ENCODE assay signal across 1 cellular context in the genomic region with DNA sequence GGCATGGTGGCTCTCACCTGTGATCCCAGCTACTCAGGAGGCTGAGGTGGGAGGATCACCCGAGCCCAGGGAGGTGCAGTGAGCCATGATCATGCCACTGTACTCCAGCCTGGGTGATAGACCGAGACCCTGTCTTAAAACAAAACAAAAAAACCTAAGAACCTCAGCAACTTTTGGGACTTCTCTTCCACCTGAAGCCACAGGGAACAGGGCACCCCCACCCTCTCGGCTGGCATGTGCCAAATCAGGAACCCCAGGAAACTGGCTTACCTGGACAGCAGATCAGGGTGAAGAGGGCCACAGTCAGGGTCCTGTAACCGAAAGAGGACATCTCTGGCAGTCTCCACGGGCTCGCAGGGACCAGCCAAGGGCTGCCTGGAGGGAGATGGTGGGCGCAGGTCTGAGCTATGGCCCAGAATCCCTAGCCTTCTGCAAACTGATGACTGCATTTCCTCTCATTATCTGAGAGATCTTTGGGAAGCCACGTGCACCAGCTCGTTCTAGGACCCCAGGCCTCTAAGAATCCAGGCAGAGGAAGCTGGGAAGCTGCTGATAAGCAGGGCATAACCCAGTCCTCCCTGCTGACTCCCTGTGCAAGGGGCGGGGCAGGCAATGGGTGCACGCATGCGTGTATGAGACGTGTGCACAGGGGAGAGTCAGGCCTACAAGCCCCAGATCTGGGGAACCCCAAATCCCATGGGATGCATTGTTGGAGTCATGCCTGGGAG.
A peak's percentile ranks its signal among the peaks of the same experiment; 100 is the strongest.
TF ChIP-seq lines count a peak whose summit lies in the region.

No MANE protein-coding gene starts in this region.

TF ChIP-seq in K562, 482 proteins besides CTCF, POLR2A, EP300 and RAD21 (continued from another document and continues in another):
- TF ChIP-seq, protein P1, sequence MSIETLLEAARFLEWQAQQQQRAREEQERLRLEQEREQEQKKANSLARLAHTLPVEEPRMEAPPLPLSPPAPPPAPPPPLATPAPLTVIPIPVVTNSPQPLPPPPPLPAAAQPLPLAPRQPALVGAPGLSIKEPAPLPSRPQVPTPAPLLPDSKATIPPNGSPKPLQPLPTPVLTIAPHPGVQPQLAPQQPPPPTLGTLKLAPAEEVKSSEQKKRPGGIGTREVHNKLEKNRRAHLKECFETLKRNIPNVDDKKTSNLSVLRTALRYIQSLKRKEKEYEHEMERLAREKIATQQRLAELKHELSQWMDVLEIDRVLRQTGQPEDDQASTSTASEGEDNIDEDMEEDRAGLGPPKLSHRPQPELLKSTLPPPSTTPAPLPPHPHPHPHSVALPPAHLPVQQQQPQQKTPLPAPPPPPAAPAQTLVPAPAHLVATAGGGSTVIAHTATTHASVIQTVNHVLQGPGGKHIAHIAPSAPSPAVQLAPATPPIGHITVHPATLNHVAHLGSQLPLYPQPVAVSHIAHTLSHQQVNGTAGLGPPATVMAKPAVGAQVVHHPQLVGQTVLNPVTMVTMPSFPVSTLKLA (conservative IDR thresholded peaks at IDR 0.05) = peak; percentile 94 to 97
- TF ChIP-seq MYC (IDR thresholded peaks at IDR 0.05; ENCODE audit: low read depth, low read length) = peak; percentile 98
- peak; percentile 50; the same call in 1 of the 2 replicates for TF ChIP-seq MYC (CRISPR knock-in tag; IDR thresholded peaks at IDR 0.05; ENCODE audit: borderline replicate concordance, low read depth)
- TF ChIP-seq, protein P2, sequence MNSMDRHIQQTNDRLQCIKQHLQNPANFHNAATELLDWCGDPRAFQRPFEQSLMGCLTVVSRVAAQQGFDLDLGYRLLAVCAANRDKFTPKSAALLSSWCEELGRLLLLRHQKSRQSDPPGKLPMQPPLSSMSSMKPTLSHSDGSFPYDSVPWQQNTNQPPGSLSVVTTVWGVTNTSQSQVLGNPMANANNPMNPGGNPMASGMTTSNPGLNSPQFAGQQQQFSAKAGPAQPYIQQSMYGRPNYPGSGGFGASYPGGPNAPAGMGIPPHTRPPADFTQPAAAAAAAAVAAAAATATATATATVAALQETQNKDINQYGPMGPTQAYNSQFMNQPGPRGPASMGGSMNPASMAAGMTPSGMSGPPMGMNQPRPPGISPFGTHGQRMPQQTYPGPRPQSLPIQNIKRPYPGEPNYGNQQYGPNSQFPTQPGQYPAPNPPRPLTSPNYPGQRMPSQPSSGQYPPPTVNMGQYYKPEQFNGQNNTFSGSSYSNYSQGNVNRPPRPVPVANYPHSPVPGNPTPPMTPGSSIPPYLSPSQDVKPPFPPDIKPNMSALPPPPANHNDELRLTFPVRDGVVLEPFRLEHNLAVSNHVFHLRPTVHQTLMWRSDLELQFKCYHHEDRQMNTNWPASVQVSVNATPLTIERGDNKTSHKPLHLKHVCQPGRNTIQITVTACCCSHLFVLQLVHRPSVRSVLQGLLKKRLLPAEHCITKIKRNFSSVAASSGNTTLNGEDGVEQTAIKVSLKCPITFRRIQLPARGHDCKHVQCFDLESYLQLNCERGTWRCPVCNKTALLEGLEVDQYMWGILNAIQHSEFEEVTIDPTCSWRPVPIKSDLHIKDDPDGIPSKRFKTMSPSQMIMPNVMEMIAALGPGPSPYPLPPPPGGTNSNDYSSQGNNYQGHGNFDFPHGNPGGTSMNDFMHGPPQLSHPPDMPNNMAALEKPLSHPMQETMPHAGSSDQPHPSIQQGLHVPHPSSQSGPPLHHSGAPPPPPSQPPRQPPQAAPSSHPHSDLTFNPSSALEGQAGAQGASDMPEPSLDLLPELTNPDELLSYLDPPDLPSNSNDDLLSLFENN (IDR thresholded peaks at IDR 0.05; ENCODE audit: low read depth in 2 of 2, low read length in 2 of 2) = peak in 1 of 2 experiments; percentile 63; a peak in 1 of 4 replicates
- peak; percentile 82 for TF ChIP-seq MYNN (IDR thresholded peaks at IDR 0.05)
- TF ChIP-seq MYNN (CRISPR knock-in tag; IDR thresholded peaks at IDR 0.05) = no peak
- peak in 1 of 2 experiments; percentile 85; a peak in 2 of 4 replicates for TF ChIP-seq HDAC1 (IDR thresholded peaks at IDR 0.05)
- no peak for TF ChIP-seq HNRNPUL1 (IDR thresholded peaks at IDR 0.05; ENCODE audit: low read length)
- peak; percentile 51 for TF ChIP-seq POLR2B (IDR thresholded peaks at IDR 0.05; ENCODE audit: low read depth, partially characterized antibody)
- TF ChIP-seq, protein P3, sequence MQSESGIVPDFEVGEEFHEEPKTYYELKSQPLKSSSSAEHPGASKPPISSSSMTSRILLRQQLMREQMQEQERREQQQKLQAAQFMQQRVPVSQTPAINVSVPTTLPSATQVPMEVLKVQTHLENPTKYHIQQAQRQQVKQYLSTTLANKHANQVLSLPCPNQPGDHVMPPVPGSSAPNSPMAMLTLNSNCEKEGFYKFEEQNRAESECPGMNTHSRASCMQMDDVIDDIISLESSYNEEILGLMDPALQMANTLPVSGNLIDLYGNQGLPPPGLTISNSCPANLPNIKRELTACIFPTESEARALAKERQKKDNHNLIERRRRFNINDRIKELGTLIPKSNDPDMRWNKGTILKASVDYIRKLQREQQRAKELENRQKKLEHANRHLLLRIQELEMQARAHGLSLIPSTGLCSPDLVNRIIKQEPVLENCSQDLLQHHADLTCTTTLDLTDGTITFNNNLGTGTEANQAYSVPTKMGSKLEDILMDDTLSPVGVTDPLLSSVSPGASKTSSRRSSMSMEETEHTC (IDR thresholded peaks at IDR 0.05) = peak; percentile 93
- no peak for TF ChIP-seq SNRNP70 (optimal IDR thresholded peaks at IDR 0.05; ENCODE audit: low read depth, low read length)
- TF ChIP-seq ZNF347 (CRISPR knock-in tag; IDR thresholded peaks at IDR 0.05; ENCODE audit: low read depth) = no peak
- TF ChIP-seq HBP1 (CRISPR knock-in tag; IDR thresholded peaks at IDR 0.05) = no peak
- TF ChIP-seq MTA1 (IDR thresholded peaks at IDR 0.05; ENCODE audit: borderline replicate concordance) = peak; percentile 32; the same call in 1 of the 2 replicates
- TF ChIP-seq SAFB (IDR thresholded peaks at IDR 0.05; ENCODE audit: borderline replicate concordance, low read depth, low read length) = no peak
- no peak for TF ChIP-seq TFAM (CRISPR knock-in tag; conservative IDR thresholded peaks at IDR 0.05)
- no peak for TF ChIP-seq BMI1 (IDR thresholded peaks at IDR 0.05; ENCODE audit: low read length)
- TF ChIP-seq, protein P4, sequence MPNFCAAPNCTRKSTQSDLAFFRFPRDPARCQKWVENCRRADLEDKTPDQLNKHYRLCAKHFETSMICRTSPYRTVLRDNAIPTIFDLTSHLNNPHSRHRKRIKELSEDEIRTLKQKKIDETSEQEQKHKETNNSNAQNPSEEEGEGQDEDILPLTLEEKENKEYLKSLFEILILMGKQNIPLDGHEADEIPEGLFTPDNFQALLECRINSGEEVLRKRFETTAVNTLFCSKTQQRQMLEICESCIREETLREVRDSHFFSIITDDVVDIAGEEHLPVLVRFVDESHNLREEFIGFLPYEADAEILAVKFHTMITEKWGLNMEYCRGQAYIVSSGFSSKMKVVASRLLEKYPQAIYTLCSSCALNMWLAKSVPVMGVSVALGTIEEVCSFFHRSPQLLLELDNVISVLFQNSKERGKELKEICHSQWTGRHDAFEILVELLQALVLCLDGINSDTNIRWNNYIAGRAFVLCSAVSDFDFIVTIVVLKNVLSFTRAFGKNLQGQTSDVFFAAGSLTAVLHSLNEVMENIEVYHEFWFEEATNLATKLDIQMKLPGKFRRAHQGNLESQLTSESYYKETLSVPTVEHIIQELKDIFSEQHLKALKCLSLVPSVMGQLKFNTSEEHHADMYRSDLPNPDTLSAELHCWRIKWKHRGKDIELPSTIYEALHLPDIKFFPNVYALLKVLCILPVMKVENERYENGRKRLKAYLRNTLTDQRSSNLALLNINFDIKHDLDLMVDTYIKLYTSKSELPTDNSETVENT (CRISPR knock-in tag; IDR thresholded peaks at IDR 0.05) = no peak
- TF ChIP-seq ZNF589 (CRISPR knock-in tag; IDR thresholded peaks at IDR 0.05; ENCODE audit: low read depth) = peak; percentile 42; the same call in 1 of the 2 replicates
- TF ChIP-seq NCOR1 (IDR thresholded peaks at IDR 0.05) = peak; percentile 81
- TF ChIP-seq ZNF253 (CRISPR knock-in tag; conservative IDR thresholded peaks at IDR 0.05) = no peak
- TF ChIP-seq, protein P5, sequence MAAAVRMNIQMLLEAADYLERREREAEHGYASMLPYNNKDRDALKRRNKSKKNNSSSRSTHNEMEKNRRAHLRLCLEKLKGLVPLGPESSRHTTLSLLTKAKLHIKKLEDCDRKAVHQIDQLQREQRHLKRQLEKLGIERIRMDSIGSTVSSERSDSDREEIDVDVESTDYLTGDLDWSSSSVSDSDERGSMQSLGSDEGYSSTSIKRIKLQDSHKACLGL (CRISPR knock-in tag; IDR thresholded peaks at IDR 0.05; ENCODE audit: borderline replicate concordance, poor library complexity, severe bottlenecking) = peak; percentile 4
- TF ChIP-seq NFYB (IDR thresholded peaks at IDR 0.05; ENCODE audit: extremely low read depth, insufficient read length) = no peak
- no peak for TF ChIP-seq SMAD2 (IDR thresholded peaks at IDR 0.05; ENCODE audit: low read depth, low read length)
- TF ChIP-seq, protein P6, sequence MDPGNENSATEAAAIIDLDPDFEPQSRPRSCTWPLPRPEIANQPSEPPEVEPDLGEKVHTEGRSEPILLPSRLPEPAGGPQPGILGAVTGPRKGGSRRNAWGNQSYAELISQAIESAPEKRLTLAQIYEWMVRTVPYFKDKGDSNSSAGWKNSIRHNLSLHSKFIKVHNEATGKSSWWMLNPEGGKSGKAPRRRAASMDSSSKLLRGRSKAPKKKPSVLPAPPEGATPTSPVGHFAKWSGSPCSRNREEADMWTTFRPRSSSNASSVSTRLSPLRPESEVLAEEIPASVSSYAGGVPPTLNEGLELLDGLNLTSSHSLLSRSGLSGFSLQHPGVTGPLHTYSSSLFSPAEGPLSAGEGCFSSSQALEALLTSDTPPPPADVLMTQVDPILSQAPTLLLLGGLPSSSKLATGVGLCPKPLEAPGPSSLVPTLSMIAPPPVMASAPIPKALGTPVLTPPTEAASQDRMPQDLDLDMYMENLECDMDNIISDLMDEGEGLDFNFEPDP (CRISPR knock-in tag; IDR thresholded peaks at IDR 0.05) = no peak
- TF ChIP-seq ZNF407 (IDR thresholded peaks at IDR 0.05; ENCODE audit: low read depth) = no peak
- no peak for TF ChIP-seq KHSRP (IDR thresholded peaks at IDR 0.05)
- TF ChIP-seq KLF13 (tag; IDR thresholded peaks at IDR 0.05; ENCODE audit: borderline replicate concordance, low read depth) = peak; percentile 66; the same call in 1 of the 2 replicates
- TF ChIP-seq, protein P7, sequence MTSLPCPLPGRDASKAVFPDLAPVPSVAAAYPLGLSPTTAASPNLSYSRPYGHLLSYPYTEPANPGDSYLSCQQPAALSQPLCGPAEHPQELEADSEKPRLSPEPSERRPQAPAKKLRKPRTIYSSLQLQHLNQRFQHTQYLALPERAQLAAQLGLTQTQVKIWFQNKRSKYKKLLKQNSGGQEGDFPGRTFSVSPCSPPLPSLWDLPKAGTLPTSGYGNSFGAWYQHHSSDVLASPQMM (CRISPR knock-in tag; IDR thresholded peaks at IDR 0.05) = no peak
- peak; percentile 78 for TF ChIP-seq MTA2 (IDR thresholded peaks at IDR 0.05; ENCODE audit: low read depth)
- TF ChIP-seq STAT5A (IDR thresholded peaks at IDR 0.05; ENCODE audit: borderline replicate concordance, low read length) = peak; percentile 56; the same call in 1 of the 2 replicates
- TF ChIP-seq U2AF2 (optimal IDR thresholded peaks at IDR 0.05; ENCODE audit: low read depth, low read length) = no peak
- TF ChIP-seq MECOM (CRISPR knock-in tag; IDR thresholded peaks at IDR 0.05) = 0 out of 2 replicates have a peak, but pooled peaks have one; percentile 30
